ENCODE assay signal across 10 cellular contexts in the genomic region with DNA sequence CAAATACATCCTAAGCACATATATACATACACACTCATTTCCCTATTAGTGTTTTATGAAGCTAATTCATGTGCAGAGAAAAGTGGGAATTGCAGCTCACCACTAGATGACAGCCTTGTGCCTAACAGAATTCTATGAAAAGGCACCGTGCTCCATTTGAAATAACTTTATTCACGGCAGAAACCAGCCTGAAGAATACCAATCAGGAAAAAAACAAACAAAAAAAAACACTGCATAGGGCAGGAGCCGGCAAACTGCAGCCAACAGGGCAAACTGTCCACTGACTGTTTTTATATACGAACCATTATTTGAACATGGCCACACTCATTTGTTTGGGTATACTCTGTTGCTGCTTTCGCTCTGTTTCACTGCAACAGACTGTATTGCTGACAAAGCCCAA. TPM values are rescaled to one million over a fixed set of nuclear protein-coding genes. Genes with fewer than 3 reads are reported as not detected.
DNase-seq lines count a peak whose midpoint lies in the region; ATAC-seq and TF ChIP-seq lines count a peak whose summit lies in the region.
"Had no signal": no experiment of that assay in that cellular context is flagged by ENCODE, and none has a peak within 500 bp of the region (broad histone marks: within the 10 kb centered on the region; RNA-seq: fewer than 3 reads in every experiment).

No MANE protein-coding gene starts in this region.

- no peaks in the 10 kb centered on the region for H3K4me1 ChIP-seq in right atrium auricular region
- peaks cover 0 to 20% (median 7%) of the 10 kb centered on the region in 4 donors for H3K4me1 ChIP-seq in sigmoid colon
- H3K4me1 ChIP-seq: SJSA1 had no signal

- peaks cover 0 to 2% of the 10 kb centered on the region in 2 donors for H3K9me3 Mint-ChIP-seq in stimulated activated naive B cell treated with anti-CD40 and anti-IgM and Interleukin-4, amounts not matched to agents 10 μg/mL and 1 μg/mL and 100 μg/mL, for 72 hours

- H3K27ac Mint-ChIP-seq in stimulated activated naive B cell treated with anti-CD40 and anti-IgM and Interleukin-4, amounts not matched to agents 10 μg/mL and 1 μg/mL and 100 μg/mL, for 72 hours, result no peak overlapping the region

- no peak for ATAC-seq in stimulated activated naive B cell treated with anti-CD40 and anti-IgM and Interleukin-4, amounts not matched to agents 10 μg/mL and 1 μg/mL and 100 μg/mL, for 72 hours (replicated peaks)
- no peak for ATAC-seq in HG02763 (IDR thresholded peaks at IDR 0.05; ENCODE audit: unreplicated experiment)
- ATAC-seq in HG03354 (IDR thresholded peaks at IDR 0.05; ENCODE audit: poor library complexity, severe bottlenecking, unreplicated experiment), result no peak

- TF ChIP-seq POLR2A in sigmoid colon (IDR thresholded peaks at IDR 0.05), result no peak

- H3K36me3 ChIP-seq in right atrium auricular region (no peaks in the 10 kb centered on the region), sigmoid colon (peaks cover 0 to 2% (median 0%) of the 10 kb centered on the region in 4 donors)
- H3K36me3 ChIP-seq: SJSA1 had no signal

- H3K27me3 Mint-ChIP-seq in stimulated activated naive B cell treated with anti-CD40 and anti-IgM and Interleukin-4, amounts not matched to agents 10 μg/mL and 1 μg/mL and 100 μg/mL, for 72 hours, result no peaks in the 10 kb centered on the region

- TF ChIP-seq CTCF in VCaP (conservative IDR thresholded peaks at IDR 0.05) (peak; percentile 99), right atrium auricular region (IDR thresholded peaks at IDR 0.05) (peak; percentile 29 to 71), sigmoid colon (IDR thresholded peaks at IDR 0.05) (peak in 3 of 4 experiments; percentile 15 to 48 (median 24))

- H3K4me1 Mint-ChIP-seq in stimulated activated naive B cell treated with anti-CD40 and anti-IgM and Interleukin-4, amounts not matched to agents 10 μg/mL and 1 μg/mL and 100 μg/mL, for 72 hours, result no peaks in the 10 kb centered on the region

- no peak overlapping the region for H3K4me3 Mint-ChIP-seq in stimulated activated naive B cell treated with anti-CD40 and anti-IgM and Interleukin-4, amounts not matched to agents 10 μg/mL and 1 μg/mL and 100 μg/mL, for 72 hours

- H3K9me3 ChIP-seq in right atrium auricular region (no peaks in the 10 kb centered on the region), sigmoid colon (no peaks in the 10 kb centered on the region)
- H3K9me3 ChIP-seq: neutrophil, SJSA1 had no signal

- DNase-seq in DMS153 (lab: John Stamatoyannopoulos, UW) (peak; percentile 36), right atrium auricular region (ENCODE audit: low spot score) (no peak), sigmoid colon (no peak)
- peak; percentile 34 for DNase-seq in Jurkat, Clone E6-1 (ENCODE audit: low read depth, low spot score)
- no peak for DNase-seq in stimulated activated naive B cell treated with anti-CD40 and anti-IgM and Interleukin-4, amounts not matched to agents 10 μg/mL and 1 μg/mL and 100 μg/mL, for 72 hours

- H3K27ac ChIP-seq in VCaP (peak overlapping the region; percentile 43), right atrium auricular region (no peak overlapping the region), sigmoid colon (peak overlapping the region in 1 of 4 donors; percentile 25)
- H3K27ac ChIP-seq: neutrophil, SJSA1 had no signal

- peaks cover 15 to 21% of the 10 kb centered on the region in 2 donors for H3K36me3 Mint-ChIP-seq in stimulated activated naive B cell treated with anti-CD40 and anti-IgM and Interleukin-4, amounts not matched to agents 10 μg/mL and 1 μg/mL and 100 μg/mL, for 72 hours

- H3K27me3 ChIP-seq in right atrium auricular region, result no peaks in the 10 kb centered on the region
- no peaks in the 10 kb centered on the region for H3K27me3 ChIP-seq in sigmoid colon
- H3K27me3 ChIP-seq: neutrophil, SJSA1 had no signal

- intact Hi-C loops in sigmoid colon (cut with DNase I), result no loop called here

- no peak for TF ChIP-seq EP300 in sigmoid colon (IDR thresholded peaks at IDR 0.05)

- 24 to 37% methylated on average over 5 of the region's 5 CpGs for WGBS in sigmoid colon, 2 donors

- H3K4me3 ChIP-seq in Jurkat, Clone E6-1 (ENCODE audit: low read length), result no peak overlapping the region
- H3K4me3 ChIP-seq in right atrium auricular region (peak overlapping the region in 1 of 2 donors; percentile 9), sigmoid colon (peak overlapping the region in 3 of 4 donors; percentile 27 to 42 (median 40))
- H3K4me3 ChIP-seq: SJSA1 had no signal

RNA-seq across cellular contexts. Expression of gene ERMP1, which starts 33.6 kb away (rescaled TPM):
- 5.8 TPM for polyA plus RNA-seq in Jurkat, Clone E6-1 (2012; ENCODE audit: insufficient read depth, insufficient read length)
- total RNA-seq in right atrium auricular region (10 to 100 TPM; 10.8 to 27.8 TPM), sigmoid colon (10 to 100 TPM in 1 of 4 donors, 1 to 10 TPM in 3; 7.9 to 12.2 (median 8.6) TPM)
- 10 to 100 TPM in 1 of 3 donors, 1 to 10 TPM in 2; 2.4 to 13.2 (median 4.6) TPM for polyA plus RNA-seq in sigmoid colon

Comparison
In these comparisons a context has a peak if more than half of its experiments do, and no peak if none do; other contexts are left out.
1. DNase-seq: peak in DMS153 (single experiment) and Jurkat, Clone E6-1 (single experiment); none in right atrium auricular region (single experiment), sigmoid colon (single experiment) and stimulated activated naive B cell treated with anti-CD40 and anti-IgM and Interleukin-4, amounts not matched to agents 10 μg/mL and 1 μg/mL and 100 μg/mL, for 72 hours (single experiment).
2. CTCF ChIP-seq: peak in every context shown above with its lines; median percentile 99 in VCaP; 50 in right atrium auricular region; 24 in sigmoid colon.